8 cellular contexts compared by ENCODE assay signal in the genomic region with DNA sequence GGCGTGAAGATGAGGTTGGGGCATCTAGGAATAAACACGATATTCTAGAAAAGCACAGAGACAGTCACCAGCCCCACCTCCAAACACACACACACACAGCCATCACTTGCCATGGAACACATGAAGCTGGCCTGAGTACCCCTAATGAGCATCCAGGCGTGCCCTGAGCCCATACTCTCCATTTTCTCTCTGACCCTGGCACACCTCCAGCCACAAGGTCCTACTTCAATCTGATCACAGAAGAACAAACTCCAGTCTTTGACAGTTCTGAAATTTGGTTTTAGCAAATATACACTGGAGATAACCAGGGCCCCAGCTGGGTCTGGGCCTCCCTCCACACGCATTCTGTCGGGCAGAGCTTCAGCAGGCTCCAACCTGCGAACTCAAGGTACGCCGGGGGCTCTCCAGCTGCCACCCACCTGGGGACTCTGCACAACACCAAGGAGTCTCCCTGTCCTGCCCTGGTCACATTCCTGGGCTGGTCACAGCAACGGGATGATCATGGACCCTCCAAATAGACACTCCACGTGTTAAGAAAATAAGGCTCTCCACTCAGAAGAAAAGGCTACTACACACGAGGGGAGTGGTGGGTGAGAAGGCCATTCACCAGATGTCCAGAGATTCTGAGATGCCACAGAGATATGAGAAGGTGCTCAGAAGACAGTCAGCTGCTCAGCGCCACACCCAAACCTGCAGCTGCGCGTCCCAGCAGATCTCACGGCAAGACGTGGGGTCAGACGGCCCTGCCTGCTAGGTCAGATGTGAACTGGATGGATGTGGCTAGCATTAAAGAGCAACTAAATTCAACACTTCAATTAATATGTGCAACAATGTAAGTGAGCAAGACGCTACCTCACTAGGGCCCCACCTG. TPM values are rescaled to one million over a fixed set of nuclear protein-coding genes. Genes with fewer than 3 reads are reported as not detected.
DNase-seq lines count a peak whose midpoint lies in the region; ATAC-seq and TF ChIP-seq lines count a peak whose summit lies in the region.

No MANE protein-coding gene starts in this region.

- H3K9me3 ChIP-seq in CD4-positive, CD25-positive, alpha-beta regulatory T cell (ENCODE audit: control insufficient read depth in 2 of 2, low read length in 2 of 2): no peaks in the 10 kb centered on the region
- no peaks in the 10 kb centered on the region for H3K9me3 ChIP-seq in KOPT-K1 (ENCODE audit: insufficient read depth, low read length, poor library complexity, severe bottlenecking)
- no peaks in the 10 kb centered on the region for H3K9me3 ChIP-seq in left ventricle myocardium inferior (replicated peaks)
- no peaks in the 10 kb centered on the region for H3K9me3 ChIP-seq in thymus (ENCODE audit: control insufficient read depth)

- peak overlapping the region in 3 of 4 donors; percentile 67 to 70 (median 69) for H3K4me3 Mint-ChIP-seq in CD4-positive, CD25-positive, alpha-beta regulatory T cell

- 77% methylated on average over 18 of the region's 18 CpGs for WGBS in thymus

- no peak for TF ChIP-seq CTCF in left ventricle myocardium inferior (IDR thresholded peaks at IDR 0.05; ENCODE audit: borderline replicate concordance)

- H3K27ac Mint-ChIP-seq in CD4-positive, CD25-positive, alpha-beta regulatory T cell: peak overlapping the region; percentile 84 to 92 (median 90)

- H3K27me3 Mint-ChIP-seq in CD4-positive, CD25-positive, alpha-beta regulatory T cell: no peaks in the 10 kb centered on the region

- H3K4me1 ChIP-seq in CD4-positive, CD25-positive, alpha-beta regulatory T cell (ENCODE audit: control insufficient read depth, insufficient read depth, low read length, poor library complexity, severe bottlenecking): peaks cover 63% of the 10 kb centered on the region
- H3K4me1 ChIP-seq in left ventricle myocardium inferior (peaks cover 98% of the 10 kb centered on the region), thymus (ENCODE audit: control insufficient read depth, insufficient read depth, low read length) (peaks cover 18% of the 10 kb centered on the region)

- peaks cover 23 to 82% (median 58%) of the 10 kb centered on the region in 4 donors for H3K4me1 Mint-ChIP-seq in CD4-positive, CD25-positive, alpha-beta regulatory T cell

- no peak for DNase-seq in CD4-positive, CD25-positive, alpha-beta regulatory T cell
- no peak for DNase-seq in left ventricle myocardium inferior
- no peak for DNase-seq in activated gamma-delta T cell treated with Interleukin-2 at 50 U/mL for 16 hours
- DNase-seq in HUDEP-2 (lab: John Stamatoyannopoulos, UW; ENCODE audit: unreplicated experiment in 76 of 76): no peak
- DNase-seq in GOT3 (lab: John Stamatoyannopoulos, UW): no peak

- ATAC-seq in CD4-positive, CD25-positive, alpha-beta regulatory T cell (ENCODE audit: low read depth in 2 of 2): no peak
- ATAC-seq in GM21515 (IDR thresholded peaks at IDR 0.05; ENCODE audit: unreplicated experiment): peak; percentile 14

- H3K36me3 Mint-ChIP-seq in CD4-positive, CD25-positive, alpha-beta regulatory T cell: no peaks in the 10 kb centered on the region

- H3K27ac ChIP-seq in CD4-positive, CD25-positive, alpha-beta regulatory T cell (ENCODE audit: insufficient read depth, low read length, poor library complexity, severe bottlenecking): peak overlapping the region; percentile 79
- peak overlapping the region; percentile 62 for H3K27ac ChIP-seq in KOPT-K1 (ENCODE audit: low read depth, low read length, poor library complexity, severe bottlenecking)
- H3K27ac ChIP-seq in left ventricle myocardium inferior (replicated peaks): peak overlapping the region; percentile 73
- peak overlapping the region; percentile 83 for H3K27ac ChIP-seq in thymus (ENCODE audit: low read depth)

- intact Hi-C loops in left ventricle myocardium inferior (cut with micrococcal nuclease): no loop called here

- peak overlapping the region; percentile 48 for H3K4me3 ChIP-seq in CD4-positive, CD25-positive, alpha-beta regulatory T cell (ENCODE audit: low read depth, low read length)
- H3K4me3 ChIP-seq in left ventricle myocardium inferior (peak overlapping the region; percentile 38), thymus (ENCODE audit: low read length) (no peak overlapping the region)

- H3K27me3 ChIP-seq in CD4-positive, CD25-positive, alpha-beta regulatory T cell (ENCODE audit: control insufficient read depth, insufficient read depth, low read length): no peaks in the 10 kb centered on the region
- no peaks in the 10 kb centered on the region for H3K27me3 ChIP-seq in left ventricle myocardium inferior (ENCODE audit: low read depth)
- no peaks in the 10 kb centered on the region for H3K27me3 ChIP-seq in thymus (ENCODE audit: control insufficient read depth, insufficient read depth)

- H3K36me3 ChIP-seq in CD4-positive, CD25-positive, alpha-beta regulatory T cell (ENCODE audit: control insufficient read depth, insufficient read depth, low read length): no peaks in the 10 kb centered on the region
- H3K36me3 ChIP-seq in KOPT-K1 (ENCODE audit: insufficient read depth, low read length) (no peaks in the 10 kb centered on the region), left ventricle myocardium inferior (no peaks in the 10 kb centered on the region), thymus (ENCODE audit: control insufficient read depth, insufficient read depth) (no peaks in the 10 kb centered on the region)

- no peaks in the 10 kb centered on the region for H3K9me3 Mint-ChIP-seq in CD4-positive, CD25-positive, alpha-beta regulatory T cell

RNA-seq across cellular contexts. Expression of gene PNMA1, which starts 57.0 kb away (rescaled TPM):
- total RNA-seq in CD4-positive, CD25-positive, alpha-beta regulatory T cell: 42.6 TPM
- 10 to 100 TPM; 45.2 to 54.1 (median 51.9) TPM for polyA plus RNA-seq in CD4-positive, CD25-positive, alpha-beta regulatory T cell
- 19.2 TPM for total RNA-seq in left ventricle myocardium inferior
- polyA plus RNA-seq in thymus: 31.2 TPM
